Comparison of ENCODE assay signal across 9 cellular contexts in the genomic region with DNA sequence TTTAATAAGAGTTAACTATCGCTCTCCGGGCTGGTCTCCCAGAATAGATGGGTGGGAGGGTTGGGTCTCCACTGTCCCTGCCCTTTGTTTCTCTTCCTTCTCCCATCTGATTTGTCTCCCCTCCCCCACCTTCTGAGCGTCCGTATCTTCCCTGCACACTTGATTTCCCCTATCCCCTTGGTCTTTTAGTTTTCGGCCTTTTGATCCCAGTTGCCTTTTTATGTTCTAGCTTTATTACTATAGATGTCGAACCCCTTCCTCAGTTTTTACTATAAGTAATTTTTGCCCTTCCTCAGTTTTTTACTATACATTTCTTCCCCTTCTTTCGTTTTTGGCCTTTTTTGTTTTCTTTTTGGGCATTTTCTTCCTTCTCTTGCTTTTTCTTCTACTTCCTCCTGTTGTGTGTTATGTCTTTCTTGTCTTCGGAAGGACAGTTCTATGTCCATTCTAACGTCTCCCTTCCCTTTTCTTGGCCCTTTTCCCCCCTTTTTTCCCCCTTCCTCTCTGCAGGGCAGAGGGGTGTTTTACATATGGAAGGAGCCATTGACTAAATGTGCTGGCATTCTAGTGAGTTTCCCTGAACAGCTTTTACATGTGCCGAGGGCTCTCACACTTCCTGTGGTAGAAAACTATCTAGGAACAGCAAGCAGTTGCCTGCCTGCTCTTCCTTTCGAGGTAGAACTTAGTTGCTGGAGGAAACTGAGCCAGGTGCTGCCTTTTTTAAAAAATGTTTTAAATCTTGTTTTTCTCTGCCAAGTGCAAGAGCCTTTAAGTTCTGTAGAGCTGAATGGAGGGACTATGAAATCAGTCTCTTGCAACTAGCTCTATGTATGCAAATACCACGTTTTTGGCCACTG.
DNase-seq lines count a peak whose midpoint lies in the region; ATAC-seq lines count a peak whose summit lies in the region.
"Had no signal": no experiment of that assay in that cellular context is flagged by ENCODE, and none has a peak within 500 bp of the region (broad histone marks: within the 10 kb centered on the region; RNA-seq: fewer than 3 reads in every experiment).

No MANE protein-coding gene starts in this region.

- H3K4me3 ChIP-seq in skeletal muscle cell (ENCODE audit: low read depth, low read length): peak overlapping the region; percentile 86

- DNase-seq in SHP77 (lab: John Stamatoyannopoulos, UW): peak; percentile 4 to 7
- no peak for DNase-seq in SHP77 treated with DMSO at 0.1 percent for 48 hours (lab: John Stamatoyannopoulos, UW)
- DNase-seq in NCI-H526 (lab: John Stamatoyannopoulos, UW): peak; percentile 41 to 65
- DNase-seq in fibroblast of peridontal ligament (ENCODE audit: extremely low read depth): peak; percentile 52
- DNase-seq in skeletal muscle cell (ENCODE audit: low read depth): no peak
- DNase-seq in RKO (ENCODE audit: low spot score): no peak
- DNase-seq in GM19240 (ENCODE audit: insufficient read length, low spot score): no peak
- DNase-seq: NCI-H187 had no signal

- no peak for ATAC-seq in HG03342 (IDR thresholded peaks at IDR 0.05; ENCODE audit: unreplicated experiment)

Comparison
In these comparisons a context has a peak if more than half of its experiments do, and no peak if none do; other contexts are left out.
1. DNase-seq: peak in SHP77 (2 of 2), NCI-H526 (2 of 2) and fibroblast of peridontal ligament (single experiment); none in SHP77 treated with DMSO at 0.1 percent for 48 hours (single experiment), skeletal muscle cell (single experiment), RKO (single experiment) and GM19240 (single experiment).